In genomic region chr5:69416699-69417098, GRCh38 we compare ENCODE assay signal across 13 cellular contexts. TPM values are rescaled to one million over a fixed set of nuclear protein-coding genes. Genes with fewer than 3 reads are reported as not detected.
A peak's percentile ranks its signal among the peaks of the same experiment; 100 is the strongest.
DNase-seq lines count a peak whose midpoint lies in the region; ATAC-seq and TF ChIP-seq lines count a peak whose summit lies in the region.
"Had no signal": no experiment of that assay in that cellular context is flagged by ENCODE, and none has a peak within 500 bp of the region (broad histone marks: within the 10 kb centered on the region; RNA-seq: fewer than 3 reads in every experiment).

No MANE protein-coding gene starts in this region.

- no peak overlapping the region for H3K27ac Mint-ChIP-seq in CD4-positive, alpha-beta T cell
- no peak overlapping the region for H3K27ac Mint-ChIP-seq in GM23338
- peak overlapping the region; percentile 26 for H3K27ac Mint-ChIP-seq in mesothelial cell of epicardium
- H3K27ac Mint-ChIP-seq: activated naive CD4-positive, alpha-beta T cell treated with anti-CD3 and anti-CD28 coated beads, Interleukin-2, amount 50 U/mL, for 72 hours had no signal

- H3K36me3 ChIP-seq in GM23338 (ENCODE audit: insufficient read depth) = peaks cover 8% of the 10 kb centered on the region; the same call in 1 of the 2 replicates
- no peaks in the 10 kb centered on the region for H3K36me3 ChIP-seq in colonic mucosa
- H3K36me3 ChIP-seq in OCI-LY7 (ENCODE audit: insufficient read depth, low read length) = peaks cover 68% of the 10 kb centered on the region

- CTCF ChIA-PET in CD4-positive, alpha-beta T cell (lab: Charles Lee) = no interaction called here
- CTCF ChIA-PET in OCI-LY7 (lab: Charles Lee; ENCODE audit: unreplicated experiment) = no interaction called here

- no peak overlapping the region for H3K27ac ChIP-seq in CD4-positive, alpha-beta T cell (ENCODE audit: low read depth, low read length)
- H3K27ac ChIP-seq in GM23338 (ENCODE audit: low read depth) (no peak overlapping the region), colonic mucosa (no peak overlapping the region), OCI-LY7 (ENCODE audit: low read depth, low read length, poor library complexity, severe bottlenecking) (no peak overlapping the region)

- H3K9ac ChIP-seq in colonic mucosa (ENCODE audit: low read depth in 2 of 2, low read length in 2 of 2) = peak overlapping the region in 1 of 2 donors; percentile 19

- H3K9me3 ChIP-seq in CD4-positive, alpha-beta T cell (ENCODE audit: control insufficient read depth, low read length) = no peaks in the 10 kb centered on the region
- no peaks in the 10 kb centered on the region for H3K9me3 ChIP-seq in colonic mucosa
- H3K9me3 ChIP-seq in OCI-LY7 (ENCODE audit: low read length) = no peaks in the 10 kb centered on the region

- no peak for ATAC-seq in CD4-positive, alpha-beta T cell (ENCODE audit: poor library complexity)
- ATAC-seq in GM23338 (no peak), HG03457 (IDR thresholded peaks at IDR 0.05; ENCODE audit: unreplicated experiment) (no peak)
- ATAC-seq: activated naive CD4-positive, alpha-beta T cell treated with anti-CD3 and anti-CD28 coated beads, Interleukin-2, amount 50 U/mL, for 72 hours; naive thymus-derived CD8-positive, alpha-beta T cell; T-helper 17 cell had no signal

- H3K27me3 Mint-ChIP-seq in CD4-positive, alpha-beta T cell = no peaks in the 10 kb centered on the region
- H3K27me3 Mint-ChIP-seq in GM23338 (ENCODE audit: insufficient read depth, low read depth, poor library complexity) = peaks cover 4% of the 10 kb centered on the region
- peaks cover 25% of the 10 kb centered on the region for H3K27me3 Mint-ChIP-seq in mesothelial cell of epicardium (ENCODE audit: low read depth)
- H3K27me3 Mint-ChIP-seq: naive thymus-derived CD8-positive, alpha-beta T cell; T-helper 17 cell had no signal

- no peak overlapping the region for H2AFZ ChIP-seq in GM23338
- no peak overlapping the region for H2AFZ ChIP-seq in OCI-LY7 (ENCODE audit: low read length)

- H3K36me3 Mint-ChIP-seq in CD4-positive, alpha-beta T cell (ENCODE audit: low read depth) = peaks cover 14% of the 10 kb centered on the region
- H3K36me3 Mint-ChIP-seq in GM23338 (ENCODE audit: low read depth) (peaks cover 26% of the 10 kb centered on the region), mesothelial cell of epicardium (peaks cover 23% of the 10 kb centered on the region)

- intact Hi-C loops in CD4-positive, alpha-beta T cell (cut with DNase I, micrococcal nuclease) = no loop called here
- intact Hi-C loops in colonic mucosa (cut with DNase I) = loop anchor here (10.0 kb wide), 1 partner anchor 78 kb away; the partner anchor contains the start of gene OCLN
- intact Hi-C loops in OCI-LY7 (cut with micrococcal nuclease; ENCODE audit: unreplicated experiment) = no loop called here

- POLR2A ChIA-PET in CD4-positive, alpha-beta T cell (lab: Charles Lee) = no interaction called here
- POLR2A ChIA-PET in OCI-LY7 (lab: Charles Lee) = no interaction called here

- peaks cover 3% of the 10 kb centered on the region; the same call in 1 of the 2 replicates for H4K20me1 ChIP-seq in GM23338 (replicated peaks; ENCODE audit: insufficient read depth)
- H4K20me1 ChIP-seq in OCI-LY7 (ENCODE audit: insufficient read depth, low read length) = no peaks in the 10 kb centered on the region

- H3K9me2 ChIP-seq in GM23338 (ENCODE audit: insufficient read depth) (no peaks in the 10 kb centered on the region), OCI-LY7 (ENCODE audit: insufficient read depth, low read length) (no peaks in the 10 kb centered on the region)

- no peaks in the 10 kb centered on the region for H3K27me3 ChIP-seq in CD4-positive, alpha-beta T cell (ENCODE audit: control insufficient read depth, insufficient read depth, low read length)
- H3K27me3 ChIP-seq in GM23338 (ENCODE audit: insufficient read depth) (no peaks in the 10 kb centered on the region), colonic mucosa (no peaks in the 10 kb centered on the region)

- no TSS peak for BruUV-seq in OCI-LY7 (replicated peaks; lab: Mats Ljungman, UMichigan)

- H3K4me1 ChIP-seq in GM23338 (ENCODE audit: insufficient read depth) (peaks cover 11% of the 10 kb centered on the region), colonic mucosa (no peaks in the 10 kb centered on the region), OCI-LY7 (ENCODE audit: insufficient read depth, low read length, poor library complexity, severe bottlenecking) (no peaks in the 10 kb centered on the region)

- H3K4me2 ChIP-seq in GM23338 = peak overlapping the region; percentile 82
- H3K4me2 ChIP-seq in OCI-LY7 (ENCODE audit: low read length) = no peak overlapping the region

- DNase-seq in CD4-positive, alpha-beta T cell = no peak
- no peak for DNase-seq in GM23338 (ENCODE audit: low spot score)
- DNase-seq in colonic mucosa = no peak
- no peak for DNase-seq in mesothelial cell of epicardium (ENCODE audit: low spot score in 2 of 2, unreplicated experiment in 2 of 2)
- no peak for DNase-seq in OCI-LY7 (ENCODE audit: low spot score)
- no peak for DNase-seq in NCI-H1930 (lab: John Stamatoyannopoulos, UW)
- DNase-seq: AML-193; naive thymus-derived CD8-positive, alpha-beta T cell; NCI-H2029; SHP77; T-helper 17 cell had no signal

- TF ChIP-seq CTCF in CD4-positive, alpha-beta T cell (IDR thresholded peaks at IDR 0.05) = no peak
- TF ChIP-seq CTCF in GM23338 (conservative IDR thresholded peaks at IDR 0.05; ENCODE audit: low read depth in 2 of 2) (no peak), colonic mucosa (IDR thresholded peaks at IDR 0.05) (no peak), mesothelial cell of epicardium (IDR thresholded peaks at IDR 0.05; ENCODE audit: unreplicated experiment) (no peak), OCI-LY7 (conservative IDR thresholded peaks at IDR 0.05; ENCODE audit: low read length) (no peak)

- H3K4me3 ChIP-seq in GM23338 (peak overlapping the region; percentile 67; the same call in 1 of the 2 replicates), colonic mucosa (peak overlapping the region; percentile 70), OCI-LY7 (ENCODE audit: low read depth, low read length, poor library complexity, severe bottlenecking) (no peak overlapping the region)

- peaks cover 9% of the 10 kb centered on the region for H3F3A ChIP-seq in GM23338 (replicated peaks; ENCODE audit: low read depth)

- H3K9me3 Mint-ChIP-seq in CD4-positive, alpha-beta T cell = no peaks in the 10 kb centered on the region
- H3K9me3 Mint-ChIP-seq in GM23338 (no peaks in the 10 kb centered on the region), mesothelial cell of epicardium (no peaks in the 10 kb centered on the region)
- H3K9me3 Mint-ChIP-seq: activated naive CD4-positive, alpha-beta T cell treated with anti-CD3 and anti-CD28 coated beads, Interleukin-2, amount 50 U/mL, for 72 hours; naive thymus-derived CD8-positive, alpha-beta T cell had no signal

- peaks cover 16% of the 10 kb centered on the region for H3K4me1 Mint-ChIP-seq in CD4-positive, alpha-beta T cell (ENCODE audit: low read depth)
- H3K4me1 Mint-ChIP-seq in GM23338 = peaks cover 17% of the 10 kb centered on the region
- H3K4me1 Mint-ChIP-seq in mesothelial cell of epicardium = peaks cover 9% of the 10 kb centered on the region

- H3K4me3 Mint-ChIP-seq in CD4-positive, alpha-beta T cell = peak overlapping the region; percentile 31
- H3K4me3 Mint-ChIP-seq in GM23338 (peak overlapping the region; percentile 95), mesothelial cell of epicardium (peak overlapping the region; percentile 90)

- H3K79me2 ChIP-seq in GM23338 (replicated peaks; ENCODE audit: insufficient read depth) (peaks cover 14% of the 10 kb centered on the region), OCI-LY7 (ENCODE audit: insufficient read depth, low read depth, low read length) (no peaks in the 10 kb centered on the region)

TF ChIP-seq in GM23338, 12 proteins besides CTCF, POLR2A, EP300 and RAD21 (continues in another document):
- TF ChIP-seq EZH2 (IDR thresholded peaks at IDR 0.05; ENCODE audit: low read depth, unreplicated experiment) (no peak), JUNB (IDR thresholded peaks at IDR 0.05; ENCODE audit: unreplicated experiment) (no peak)
- TF ChIP-seq, protein P1, sequence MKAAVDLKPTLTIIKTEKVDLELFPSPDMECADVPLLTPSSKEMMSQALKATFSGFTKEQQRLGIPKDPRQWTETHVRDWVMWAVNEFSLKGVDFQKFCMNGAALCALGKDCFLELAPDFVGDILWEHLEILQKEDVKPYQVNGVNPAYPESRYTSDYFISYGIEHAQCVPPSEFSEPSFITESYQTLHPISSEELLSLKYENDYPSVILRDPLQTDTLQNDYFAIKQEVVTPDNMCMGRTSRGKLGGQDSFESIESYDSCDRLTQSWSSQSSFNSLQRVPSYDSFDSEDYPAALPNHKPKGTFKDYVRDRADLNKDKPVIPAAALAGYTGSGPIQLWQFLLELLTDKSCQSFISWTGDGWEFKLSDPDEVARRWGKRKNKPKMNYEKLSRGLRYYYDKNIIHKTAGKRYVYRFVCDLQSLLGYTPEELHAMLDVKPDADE (IDR thresholded peaks at IDR 0.05) = no peak

RNA-seq across cellular contexts. Expression of gene MARVELD2, which starts 1.8 kb away (rescaled TPM):
- total RNA-seq in CD4-positive, alpha-beta T cell = under 1 TPM; 0.14 to 0.19 TPM
- 24.1 and 24.8 TPM in 2 replicates for total RNA-seq in GM23338 (2014; rRNA removed; shearing (Covaris generic))
- 9.0 and 10.0 TPM in 2 replicates for polyA plus RNA-seq in GM23338 (2016; fragmentation: Nextera tagmentation; extraction: Ambion mirVana)
- 10 to 100 TPM; 51.0 to 51.2 TPM for total RNA-seq in colonic mucosa
- 18.8 to 20.0 TPM (median 19.6 TPM) in 3 replicates for total RNA-seq in mesothelial cell of epicardium
- 0.57 and 0.82 TPM in 2 replicates for total RNA-seq in OCI-LY7 (2014; rRNA removed; shearing (Covaris generic))
- 1.2 and 2.0 TPM in 2 replicates for total RNA-seq in OCI-LY7 (2022)

RNA-seq across cellular contexts. Expression of gene RAD17, which starts 47.1 kb away (rescaled TPM):
- total RNA-seq in CD4-positive, alpha-beta T cell = 10 to 100 TPM; 15.7 to 19.1 TPM
- total RNA-seq in GM23338 (2014; rRNA removed; shearing (Covaris generic)) = 29.0 and 30.8 TPM in 2 replicates
- 38.8 and 44.0 TPM in 2 replicates for polyA plus RNA-seq in GM23338 (2016; fragmentation: Nextera tagmentation; extraction: Ambion mirVana)
- total RNA-seq in colonic mucosa (10 to 100 TPM; 16.7 to 17.9 TPM), mesothelial cell of epicardium (31.6 to 33.4 TPM (median 33.2 TPM) in 3 replicates), OCI-LY7 (2022) (79.1 and 96.8 TPM in 2 replicates)
- 41.6 and 64.1 TPM in 2 replicates for total RNA-seq in OCI-LY7 (2014; rRNA removed; shearing (Covaris generic))

RNA-seq across cellular contexts. Expression of gene AK6, which starts 47.4 kb away (rescaled TPM):
- total RNA-seq in CD4-positive, alpha-beta T cell = 10 to 100 TPM in 1 of 2 experiments, 1 to 10 TPM in 1; 8.2 to 10.6 TPM
- 37.3 and 62.5 TPM in 2 replicates for total RNA-seq in GM23338 (2014; rRNA removed; shearing (Covaris generic))
- 232 and 260 TPM in 2 replicates for polyA plus RNA-seq in GM23338 (2016; fragmentation: Nextera tagmentation; extraction: Ambion mirVana)
- total RNA-seq in colonic mucosa (10 to 100 TPM; 34.5 to 35.3 TPM), mesothelial cell of epicardium (28.0 to 31.3 TPM (median 28.3 TPM) in 3 replicates), OCI-LY7 (2022) (85.4 and 85.7 TPM in 2 replicates)
- 54.9 and 91.8 TPM in 2 replicates for total RNA-seq in OCI-LY7 (2014; rRNA removed; shearing (Covaris generic))

RNA-seq across cellular contexts. Expression of gene TAF9, which starts 47.4 kb away (rescaled TPM):
- total RNA-seq in CD4-positive, alpha-beta T cell = 10 to 100 TPM; 53.8 to 54.2 TPM
- total RNA-seq in GM23338 (2014; rRNA removed; shearing (Covaris generic)) = 65.1 and 77.1 TPM in 2 replicates
- polyA plus RNA-seq in GM23338 (2016; fragmentation: Nextera tagmentation; extraction: Ambion mirVana) = 121 and 146 TPM in 2 replicates
- total RNA-seq in colonic mucosa = 10 to 100 TPM; 53.7 to 60.2 TPM
- 47.1 to 50.4 TPM (median 49.0 TPM) in 3 replicates for total RNA-seq in mesothelial cell of epicardium
- total RNA-seq in OCI-LY7 (2014; rRNA removed; shearing (Covaris generic)) = 113 TPM in 2 replicates
- 101 and 126 TPM in 2 replicates for total RNA-seq in OCI-LY7 (2022)

Comparison
In these comparisons a context has a peak if more than half of its experiments do, and no peak if none do; other contexts are left out.
1. H3K4me3 Mint-ChIP-seq: peak in every context shown above with its lines; median percentile 95 in GM23338; 90 in mesothelial cell of epicardium; 31 in CD4-positive, alpha-beta T cell.